In genomic region chr22:26563022-26563421, GRCh38 we compare ENCODE assay signal across 2 cellular contexts.
TF ChIP-seq lines count a peak whose summit lies in the region.

No MANE protein-coding gene starts in this region.

TF ChIP-seq in A549, 52 proteins besides CTCF, POLR2A, EP300 and RAD21:
- no peak for TF ChIP-seq E2F6 (IDR thresholded peaks at IDR 0.05; ENCODE audit: borderline replicate concordance, low read depth)
- TF ChIP-seq SMC3 (IDR thresholded peaks at IDR 0.05): 0 out of 3 replicates have a peak, but pooled peaks have one; percentile 11
- TF ChIP-seq ATOH8 (CRISPR knock-in tag; IDR thresholded peaks at IDR 0.05; ENCODE audit: low read depth): no peak

TF ChIP-seq in endothelial cell of umbilical vein, 7 proteins besides CTCF, POLR2A, EP300 and RAD21:
- TF ChIP-seq EZH2 (IDR thresholded peaks at IDR 0.05; ENCODE audit: borderline replicate concordance, low read depth, low read length, severe bottlenecking) (no peak), MAX (IDR thresholded peaks at IDR 0.05; ENCODE audit: insufficient read depth, insufficient read length) (no peak)
